21 cellular contexts compared by ENCODE assay signal in the genomic region with DNA sequence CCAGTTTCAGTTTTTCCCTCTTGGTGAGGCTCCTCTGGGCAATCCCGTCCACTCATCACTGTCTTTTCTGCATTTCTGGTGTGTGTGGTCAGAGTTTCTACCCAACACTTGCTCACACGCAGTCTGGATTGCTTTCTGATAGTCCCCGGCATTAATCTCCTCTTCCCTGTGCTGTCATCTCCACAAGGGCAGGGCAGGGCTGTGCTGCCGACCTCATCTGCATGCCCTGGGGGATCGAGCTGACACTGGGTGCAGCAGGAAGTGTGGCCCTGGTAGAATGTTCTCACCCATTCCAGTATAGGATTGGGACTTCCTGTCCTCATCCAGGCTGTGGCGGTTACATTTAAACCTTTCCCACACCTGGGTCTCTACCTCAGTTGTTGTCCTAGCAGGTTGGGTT.
DNase-seq lines count a peak whose midpoint lies in the region; ATAC-seq, FAIRE-seq and TF ChIP-seq lines count a peak whose summit lies in the region.
"Had no signal": no experiment of that assay in that cellular context is flagged by ENCODE, and none has a peak within 500 bp of the region (broad histone marks: within the 10 kb centered on the region; RNA-seq: fewer than 3 reads in every experiment).

No MANE protein-coding gene starts in this region.

- H4K20me1 ChIP-seq in MM.1S (ENCODE audit: insufficient read depth, low read length): no peaks in the 10 kb centered on the region

- no peaks in the 10 kb centered on the region for H3K9me2 ChIP-seq in MM.1S (replicated peaks; ENCODE audit: insufficient read depth, low read length)

- no peak overlapping the region for H3K4me3 ChIP-seq in MM.1S (ENCODE audit: low read length)
- H3K4me3 ChIP-seq in bronchial epithelial cell (ENCODE audit: low read depth, low read length): no peak overlapping the region
- H3K4me3 ChIP-seq: cardiac muscle cell, lung, skin epidermis, stomach had no signal

- TF ChIP-seq CTCF in MM.1S (IDR thresholded peaks at IDR 0.05; ENCODE audit: low read length): no peak
- no peak for TF ChIP-seq CTCF in bronchial epithelial cell (IDR thresholded peaks at IDR 0.05; ENCODE audit: insufficient read depth, low read length, severe bottlenecking)
- TF ChIP-seq CTCF in GM10248 (IDR thresholded peaks at IDR 0.05; ENCODE audit: control extremely low read depth, extremely low read depth, low read depth, missing control alignments): no peak

- CTCF ChIA-PET in GM10248 (lab: Yijun Ruan, JAX): no interaction called here

- no peak for FAIRE-seq in bronchial epithelial cell (lab: Jason Lieb, UNC)
- FAIRE-seq: endometrium had no signal

- peaks cover 11% of the 10 kb centered on the region for H3K4me1 ChIP-seq in MM.1S (ENCODE audit: low read length)
- H3K4me1 ChIP-seq: stomach had no signal

- peak overlapping the region; percentile 29; the same call in 1 of the 2 replicates for H3K4me2 ChIP-seq in MM.1S (ENCODE audit: low read depth, low read length)
- H3K4me2 ChIP-seq: KMS-11 had no signal

- peaks cover 3% of the 10 kb centered on the region; the same call in 1 of the 2 replicates for H3F3A ChIP-seq in MM.1S (ENCODE audit: insufficient read depth, low read length)

- no peak overlapping the region for H3K27ac ChIP-seq in MM.1S (ENCODE audit: low read length)
- H3K27ac ChIP-seq: cardiac muscle cell, KMS-11, stomach, VCaP had no signal

- peak overlapping the region; percentile 32; the same call in 1 of the 2 replicates for H2AFZ ChIP-seq in MM.1S (ENCODE audit: low read length)

- no peak overlapping the region for H3K9ac ChIP-seq in MM.1S (ENCODE audit: low read length)
- H3K9ac ChIP-seq: KMS-11 had no signal

- POLR2A ChIA-PET in GM10248 (lab: Yijun Ruan, JAX): no interaction called here

- ATAC-seq in HG02884 (IDR thresholded peaks at IDR 0.05; ENCODE audit: unreplicated experiment): no peak

- no peaks in the 10 kb centered on the region for H3K36me3 ChIP-seq in MM.1S (replicated peaks; ENCODE audit: insufficient read depth, low read length)
- no peaks in the 10 kb centered on the region for H3K36me3 ChIP-seq in bronchial epithelial cell (ENCODE audit: control insufficient read depth, insufficient read depth, low read length)
- H3K36me3 ChIP-seq: cardiac muscle cell, stomach had no signal

- no peaks in the 10 kb centered on the region for H3K27me3 ChIP-seq in MM.1S (replicated peaks; ENCODE audit: insufficient read depth, low read length)
- no peaks in the 10 kb centered on the region for H3K27me3 ChIP-seq in bronchial epithelial cell (ENCODE audit: control insufficient read depth, insufficient read depth, low read length)
- H3K27me3 ChIP-seq: cardiac muscle cell had no signal

- H3K9me3 ChIP-seq in MM.1S (replicated peaks; ENCODE audit: insufficient read depth, low read length): no peaks in the 10 kb centered on the region

- DNase-seq in ELR (ENCODE audit: low read depth) (peak; percentile 83), MM.1S (no peak), bronchial epithelial cell (ENCODE audit: low read depth) (peak; percentile 93), myocyte (ENCODE audit: low read depth) (peak; percentile 1), GM10248 (ENCODE audit: extremely low spot score) (no peak), SK-N-DZ (ENCODE audit: low spot score) (no peak), SHP77 treated with DMSO at 0.1 percent for 48 hours (lab: John Stamatoyannopoulos, UW) (no peak)
- DNase-seq: activated naive CD4-positive, alpha-beta T cell treated with anti-CD3 and anti-CD28 coated beads for 36 hours; CD8-positive, alpha-beta memory T cell; GOT3; NCI-H187; NCI-H774; nucleus accumbens; stomach had no signal

- H3K79me2 ChIP-seq in MM.1S (ENCODE audit: low read length): no peaks in the 10 kb centered on the region

Comparison
In these comparisons a context has a peak if more than half of its experiments do, and no peak if none do; other contexts are left out.
1. DNase-seq: peak in ELR (single experiment), bronchial epithelial cell (single experiment) and myocyte (single experiment); none in MM.1S (single experiment), GM10248 (single experiment), SK-N-DZ (single experiment) and SHP77 treated with DMSO at 0.1 percent for 48 hours (single experiment).